Comparison of ENCODE assay signal across 1 cellular context in genomic region chr10:122879339-122880273, GRCh38.
TF ChIP-seq lines count a peak whose summit lies in the region.

Gene FAM24B, minus strand, starts transcription at chr10:122879581. Its CDS starts 29,066 bp downstream, at chr10:122850515.

TF ChIP-seq in GM12878, 131 proteins besides CTCF, POLR2A, EP300 and RAD21 (continued from another document and continues in another):
- TF ChIP-seq, protein P1, sequence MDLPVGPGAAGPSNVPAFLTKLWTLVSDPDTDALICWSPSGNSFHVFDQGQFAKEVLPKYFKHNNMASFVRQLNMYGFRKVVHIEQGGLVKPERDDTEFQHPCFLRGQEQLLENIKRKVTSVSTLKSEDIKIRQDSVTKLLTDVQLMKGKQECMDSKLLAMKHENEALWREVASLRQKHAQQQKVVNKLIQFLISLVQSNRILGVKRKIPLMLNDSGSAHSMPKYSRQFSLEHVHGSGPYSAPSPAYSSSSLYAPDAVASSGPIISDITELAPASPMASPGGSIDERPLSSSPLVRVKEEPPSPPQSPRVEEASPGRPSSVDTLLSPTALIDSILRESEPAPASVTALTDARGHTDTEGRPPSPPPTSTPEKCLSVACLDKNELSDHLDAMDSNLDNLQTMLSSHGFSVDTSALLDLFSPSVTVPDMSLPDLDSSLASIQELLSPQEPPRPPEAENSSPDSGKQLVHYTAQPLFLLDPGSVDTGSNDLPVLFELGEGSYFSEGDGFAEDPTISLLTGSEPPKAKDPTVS (IDR thresholded peaks at IDR 0.05; ENCODE audit: low read depth, low read length) = no peak
- TF ChIP-seq NBN (IDR thresholded peaks at IDR 0.05) (0 out of 2 replicates have a peak, but pooled peaks have one; percentile 52), BMI1 (IDR thresholded peaks at IDR 0.05; ENCODE audit: borderline replicate concordance) (no peak), RUNX3 (IDR thresholded peaks at IDR 0.05; ENCODE audit: low read length) (peak; percentile 26; the same call in 1 of the 2 replicates), E2F8 (IDR thresholded peaks at IDR 0.05; ENCODE audit: low read depth, partially characterized antibody) (no peak), BHLHE40 (IDR thresholded peaks at IDR 0.05; ENCODE audit: borderline replicate concordance in 1 of 2, low read depth in 2 of 2, low read length in 1 of 2) (peak in 1 of 2 experiments; percentile 64; a peak in 2 of 4 replicates), NFYA (IDR thresholded peaks at IDR 0.05; ENCODE audit: borderline replicate concordance, low read depth, low read length) (no peak), NR2C2 (IDR thresholded peaks at IDR 0.05; ENCODE audit: borderline replicate concordance, control insufficient read depth, insufficient read length, low read depth) (no peak), WRNIP1 (IDR thresholded peaks at IDR 0.05; ENCODE audit: borderline replicate concordance, low read depth, low read length) (no peak), ZBTB40 (IDR thresholded peaks at IDR 0.05; ENCODE audit: borderline replicate concordance) (no peak), CHD2 (IDR thresholded peaks at IDR 0.05; ENCODE audit: borderline replicate concordance, low read depth, low read length) (0 out of 2 replicates have a peak, but pooled peaks have one; percentile 24), LARP7 (IDR thresholded peaks at IDR 0.05) (peak; percentile 70), NFIC (IDR thresholded peaks at IDR 0.05; ENCODE audit: low read depth, low read length) (no peak), ZNF384 (IDR thresholded peaks at IDR 0.05; ENCODE audit: borderline replicate concordance, low read depth, low read length) (no peak), HDAC2 (IDR thresholded peaks at IDR 0.05) (no peak), ZNF217 (IDR thresholded peaks at IDR 0.05) (no peak), TAF1 (IDR thresholded peaks at IDR 0.05; ENCODE audit: borderline replicate concordance, low read depth, low read length) (0 out of 2 replicates have a peak, but pooled peaks have one; percentile 9), PAX5 (IDR thresholded peaks at IDR 0.05; ENCODE audit: borderline replicate concordance, low read depth, low read length) (no peak), MXI1 (IDR thresholded peaks at IDR 0.05; ENCODE audit: low read depth, low read length) (peak; percentile 70), ELK1 (IDR thresholded peaks at IDR 0.05; ENCODE audit: low read depth, low read length) (no peak), REST (IDR thresholded peaks at IDR 0.05; ENCODE audit: low read depth, low read length) (no peak), ZNF687 (IDR thresholded peaks at IDR 0.05) (no peak; the same call in none of the 2 replicates), MTA3 (IDR thresholded peaks at IDR 0.05; ENCODE audit: borderline replicate concordance, low read length) (no peak), TCF3 (IDR thresholded peaks at IDR 0.05; ENCODE audit: borderline replicate concordance, insufficient read depth, low read depth, low read length) (no peak), GATAD2B (conservative IDR thresholded peaks at IDR 0.05; ENCODE audit: low read depth) (peak; percentile 47; the same call in 1 of the 2 replicates), SREBF1 (IDR thresholded peaks at IDR 0.05; ENCODE audit: low read length) (no peak)
- TF ChIP-seq, protein P2, sequence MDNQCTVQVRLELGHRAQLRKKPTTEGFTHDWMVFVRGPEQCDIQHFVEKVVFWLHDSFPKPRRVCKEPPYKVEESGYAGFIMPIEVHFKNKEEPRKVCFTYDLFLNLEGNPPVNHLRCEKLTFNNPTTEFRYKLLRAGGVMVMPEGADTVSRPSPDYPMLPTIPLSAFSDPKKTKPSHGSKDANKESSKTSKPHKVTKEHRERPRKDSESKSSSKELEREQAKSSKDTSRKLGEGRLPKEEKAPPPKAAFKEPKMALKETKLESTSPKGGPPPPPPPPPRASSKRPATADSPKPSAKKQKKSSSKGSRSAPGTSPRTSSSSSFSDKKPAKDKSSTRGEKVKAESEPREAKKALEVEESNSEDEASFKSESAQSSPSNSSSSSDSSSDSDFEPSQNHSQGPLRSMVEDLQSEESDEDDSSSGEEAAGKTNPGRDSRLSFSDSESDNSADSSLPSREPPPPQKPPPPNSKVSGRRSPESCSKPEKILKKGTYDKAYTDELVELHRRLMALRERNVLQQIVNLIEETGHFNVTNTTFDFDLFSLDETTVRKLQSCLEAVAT (IDR thresholded peaks at IDR 0.05) = peak; percentile 96
- TF ChIP-seq, protein P3, sequence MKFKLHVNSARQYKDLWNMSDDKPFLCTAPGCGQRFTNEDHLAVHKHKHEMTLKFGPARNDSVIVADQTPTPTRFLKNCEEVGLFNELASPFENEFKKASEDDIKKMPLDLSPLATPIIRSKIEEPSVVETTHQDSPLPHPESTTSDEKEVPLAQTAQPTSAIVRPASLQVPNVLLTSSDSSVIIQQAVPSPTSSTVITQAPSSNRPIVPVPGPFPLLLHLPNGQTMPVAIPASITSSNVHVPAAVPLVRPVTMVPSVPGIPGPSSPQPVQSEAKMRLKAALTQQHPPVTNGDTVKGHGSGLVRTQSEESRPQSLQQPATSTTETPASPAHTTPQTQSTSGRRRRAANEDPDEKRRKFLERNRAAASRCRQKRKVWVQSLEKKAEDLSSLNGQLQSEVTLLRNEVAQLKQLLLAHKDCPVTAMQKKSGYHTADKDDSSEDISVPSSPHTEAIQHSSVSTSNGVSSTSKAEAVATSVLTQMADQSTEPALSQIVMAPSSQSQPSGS (IDR thresholded peaks at IDR 0.05; ENCODE audit: low read length) = no peak
- TF ChIP-seq, protein P4, sequence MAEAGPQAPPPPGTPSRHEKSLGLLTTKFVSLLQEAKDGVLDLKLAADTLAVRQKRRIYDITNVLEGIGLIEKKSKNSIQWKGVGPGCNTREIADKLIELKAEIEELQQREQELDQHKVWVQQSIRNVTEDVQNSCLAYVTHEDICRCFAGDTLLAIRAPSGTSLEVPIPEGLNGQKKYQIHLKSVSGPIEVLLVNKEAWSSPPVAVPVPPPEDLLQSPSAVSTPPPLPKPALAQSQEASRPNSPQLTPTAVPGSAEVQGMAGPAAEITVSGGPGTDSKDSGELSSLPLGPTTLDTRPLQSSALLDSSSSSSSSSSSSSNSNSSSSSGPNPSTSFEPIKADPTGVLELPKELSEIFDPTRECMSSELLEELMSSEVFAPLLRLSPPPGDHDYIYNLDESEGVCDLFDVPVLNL (IDR thresholded peaks at IDR 0.05; ENCODE audit: low read depth, low read length) = peak; percentile 92
- TF ChIP-seq, protein P5, sequence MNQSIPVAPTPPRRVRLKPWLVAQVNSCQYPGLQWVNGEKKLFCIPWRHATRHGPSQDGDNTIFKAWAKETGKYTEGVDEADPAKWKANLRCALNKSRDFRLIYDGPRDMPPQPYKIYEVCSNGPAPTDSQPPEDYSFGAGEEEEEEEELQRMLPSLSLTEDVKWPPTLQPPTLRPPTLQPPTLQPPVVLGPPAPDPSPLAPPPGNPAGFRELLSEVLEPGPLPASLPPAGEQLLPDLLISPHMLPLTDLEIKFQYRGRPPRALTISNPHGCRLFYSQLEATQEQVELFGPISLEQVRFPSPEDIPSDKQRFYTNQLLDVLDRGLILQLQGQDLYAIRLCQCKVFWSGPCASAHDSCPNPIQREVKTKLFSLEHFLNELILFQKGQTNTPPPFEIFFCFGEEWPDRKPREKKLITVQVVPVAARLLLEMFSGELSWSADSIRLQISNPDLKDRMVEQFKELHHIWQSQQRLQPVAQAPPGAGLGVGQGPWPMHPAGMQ (IDR thresholded peaks at IDR 0.05; ENCODE audit: borderline replicate concordance) = no peak
